Comparison of ENCODE assay signal across 9 cellular contexts in the genomic region with DNA sequence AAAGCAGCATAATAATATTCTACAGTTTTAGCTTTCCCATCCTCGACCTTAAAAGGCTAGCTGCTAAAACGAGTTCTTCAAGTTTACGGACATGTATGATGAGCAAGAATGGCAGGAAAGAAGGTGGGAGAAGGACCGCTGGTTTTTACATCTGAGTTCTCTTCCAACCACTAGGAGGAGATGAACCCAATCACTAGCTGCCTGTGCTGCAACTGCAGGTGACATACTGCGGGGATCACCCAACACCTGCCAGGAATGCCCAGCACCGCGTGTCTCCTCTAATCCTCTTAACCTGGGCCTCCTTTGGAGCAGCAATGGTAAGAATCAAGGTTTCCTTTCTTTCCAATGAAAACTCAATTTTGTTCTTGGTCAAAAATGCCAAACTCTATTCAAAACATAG. TPM values are rescaled to one million over a fixed set of nuclear protein-coding genes. Genes with fewer than 3 reads are reported as not detected.
DNase-seq lines count a peak whose midpoint lies in the region; ATAC-seq, FAIRE-seq and TF ChIP-seq lines count a peak whose summit lies in the region.
"Had no signal": no experiment of that assay in that cellular context is flagged by ENCODE, and none has a peak within 500 bp of the region (broad histone marks: within the 10 kb centered on the region; RNA-seq: fewer than 3 reads in every experiment).

No MANE protein-coding gene starts in this region.

- no peaks in the 10 kb centered on the region for H3K9me2 ChIP-seq in hepatocyte (replicated peaks; ENCODE audit: insufficient read depth)

- no peak overlapping the region for H3K4me3 ChIP-seq in hepatocyte
- no peak overlapping the region for H3K4me3 ChIP-seq in ovary
- no peak overlapping the region for H3K4me3 ChIP-seq in Peyer's patch

- H3K4me2 ChIP-seq in hepatocyte, result no peak overlapping the region

- H3K27ac ChIP-seq in hepatocyte (no peak overlapping the region), ovary (no peak overlapping the region), Peyer's patch (no peak overlapping the region)

- no peak overlapping the region for H3K4me3 Mint-ChIP-seq in activated CD8-positive, alpha-beta memory T cell treated with anti-CD3 and anti-CD28 coated beads, Interleukin-2, amount 10 ng/mL, durations not matched to agents 7 days and 5 days
- H3K4me3 Mint-ChIP-seq: activated naive CD8-positive, alpha-beta T cell treated with anti-CD3 and anti-CD28 coated beads, Interleukin-2, amount 10 ng/mL, durations not matched to agents 7 days and 5 days had no signal

- no peaks in the 10 kb centered on the region for H3K9me3 Mint-ChIP-seq in activated CD8-positive, alpha-beta memory T cell treated with anti-CD3 and anti-CD28 coated beads, Interleukin-2, amount 10 ng/mL, durations not matched to agents 7 days and 5 days (ENCODE audit: low read depth)
- H3K9me3 Mint-ChIP-seq: activated naive CD8-positive, alpha-beta T cell treated with anti-CD3 and anti-CD28 coated beads, Interleukin-2, amount 10 ng/mL, durations not matched to agents 7 days and 5 days had no signal

- no peaks in the 10 kb centered on the region for H3K36me3 ChIP-seq in hepatocyte (replicated peaks; ENCODE audit: insufficient read depth, low read depth)
- no peaks in the 10 kb centered on the region for H3K36me3 ChIP-seq in ovary
- peaks cover 0 to 28% (median 0%) of the 10 kb centered on the region in 3 donors for H3K36me3 ChIP-seq in Peyer's patch

- H3K9me3 ChIP-seq in hepatocyte (ENCODE audit: low read depth), result no peaks in the 10 kb centered on the region
- no peaks in the 10 kb centered on the region for H3K9me3 ChIP-seq in ovary
- H3K9me3 ChIP-seq in Peyer's patch, result no peaks in the 10 kb centered on the region

- intact Hi-C loops in ovary (cut with DNase I), result no loop called here

- no peaks in the 10 kb centered on the region for H3K27me3 Mint-ChIP-seq in activated CD8-positive, alpha-beta memory T cell treated with anti-CD3 and anti-CD28 coated beads, Interleukin-2, amount 10 ng/mL, durations not matched to agents 7 days and 5 days
- H3K27me3 Mint-ChIP-seq: activated naive CD8-positive, alpha-beta T cell treated with anti-CD3 and anti-CD28 coated beads, Interleukin-2, amount 10 ng/mL, durations not matched to agents 7 days and 5 days had no signal

- H2AFZ ChIP-seq in hepatocyte, result no peak overlapping the region

- TF ChIP-seq POLR2A in ovary (IDR thresholded peaks at IDR 0.05), result no peak
- no peak for TF ChIP-seq POLR2A in Peyer's patch (IDR thresholded peaks at IDR 0.05)

- no peak for FAIRE-seq in urothelium cell line (lab: Jason Lieb, UNC)

- TF ChIP-seq CTCF in hepatocyte (IDR thresholded peaks at IDR 0.05; ENCODE audit: poor library complexity), result peak; percentile 40
- TF ChIP-seq CTCF in ovary (IDR thresholded peaks at IDR 0.05), result no peak
- peak in 3 of 6 experiments; percentile 49 to 64 (median 53) for TF ChIP-seq CTCF in Peyer's patch (IDR thresholded peaks at IDR 0.05)

- 45% methylated on average over 7 of the region's 7 CpGs for WGBS in hepatocyte (ENCODE audit: low lambda C conversion rate, missing lambda C conversion rate)
- 74 to 80% (median 76%) methylated on average over 7 of the region's 7 CpGs for WGBS in ovary, 3 donors

- H3K4me1 ChIP-seq in hepatocyte (ENCODE audit: insufficient read depth), result no peaks in the 10 kb centered on the region
- H3K4me1 ChIP-seq in ovary (ENCODE audit: insufficient read depth), result no peaks in the 10 kb centered on the region
- no peaks in the 10 kb centered on the region for H3K4me1 ChIP-seq in Peyer's patch

- no peak for ATAC-seq in activated CD8-positive, alpha-beta memory T cell treated with anti-CD3 and anti-CD28 coated beads, Interleukin-2, amount 10 ng/mL, durations not matched to agents 7 days and 5 days

- peaks cover 2% of the 10 kb centered on the region for H3K36me3 Mint-ChIP-seq in activated CD8-positive, alpha-beta memory T cell treated with anti-CD3 and anti-CD28 coated beads, Interleukin-2, amount 10 ng/mL, durations not matched to agents 7 days and 5 days
- H3K36me3 Mint-ChIP-seq: activated naive CD8-positive, alpha-beta T cell treated with anti-CD3 and anti-CD28 coated beads, Interleukin-2, amount 10 ng/mL, durations not matched to agents 7 days and 5 days had no signal

- no peaks in the 10 kb centered on the region for H3K4me1 Mint-ChIP-seq in activated CD8-positive, alpha-beta memory T cell treated with anti-CD3 and anti-CD28 coated beads, Interleukin-2, amount 10 ng/mL, durations not matched to agents 7 days and 5 days
- H3K4me1 Mint-ChIP-seq: activated naive CD8-positive, alpha-beta T cell treated with anti-CD3 and anti-CD28 coated beads, Interleukin-2, amount 10 ng/mL, durations not matched to agents 7 days and 5 days had no signal

- TF ChIP-seq EP300 in ovary (IDR thresholded peaks at IDR 0.05), result no peak

- no peaks in the 10 kb centered on the region for H4K20me1 ChIP-seq in hepatocyte (ENCODE audit: insufficient read depth, poor library complexity, severe bottlenecking)

- H3K27me3 ChIP-seq in hepatocyte (no peaks in the 10 kb centered on the region), ovary (no peaks in the 10 kb centered on the region), Peyer's patch (no peaks in the 10 kb centered on the region)

- peak; percentile 42 for DNase-seq in activated CD8-positive, alpha-beta memory T cell treated with anti-CD3 and anti-CD28 coated beads for 24 hours
- no peak for DNase-seq in activated CD8-positive, alpha-beta memory T cell treated with anti-CD3 and anti-CD28 coated beads, Interleukin-2, amount 10 ng/mL, durations not matched to agents 7 days and 5 days
- peak; percentile 36 for DNase-seq in RPMI8226
- DNase-seq in hepatocyte (ENCODE audit: low spot score), result peak; percentile 59
- peak; percentile 30 for DNase-seq in urothelium cell line (ENCODE audit: low spot score)
- DNase-seq in ovary, result no peak
- no peak for DNase-seq in Peyer's patch
- DNase-seq in HCEC 1CT, result no peak
- DNase-seq: activated naive CD8-positive, alpha-beta T cell treated with anti-CD3 and anti-CD28 coated beads, Interleukin-2, amount 10 ng/mL, durations not matched to agents 7 days and 5 days had no signal

- H3K79me2 ChIP-seq in hepatocyte, result no peaks in the 10 kb centered on the region

- no peak overlapping the region for H3K27ac Mint-ChIP-seq in activated CD8-positive, alpha-beta memory T cell treated with anti-CD3 and anti-CD28 coated beads, Interleukin-2, amount 10 ng/mL, durations not matched to agents 7 days and 5 days
- H3K27ac Mint-ChIP-seq: activated naive CD8-positive, alpha-beta T cell treated with anti-CD3 and anti-CD28 coated beads, Interleukin-2, amount 10 ng/mL, durations not matched to agents 7 days and 5 days had no signal

- CTCF ChIA-PET in activated CD8-positive, alpha-beta memory T cell treated with anti-CD3 and anti-CD28 coated beads, Interleukin-2, amount 10 ng/mL, durations not matched to agents 7 days and 5 days (lab: Charles Lee), result interaction anchor here (0.9 to 2.2 kb wide), 5 partner anchors 11 to 51 kb away, joined by 3 to 9 read pairs (median 4); no protein-coding TSS in a partner anchor

RNA-seq across cellular contexts. Expression of gene TOR3A, which starts 23.5 kb away (rescaled TPM):
- total RNA-seq in activated CD8-positive, alpha-beta memory T cell treated with anti-CD3 and anti-CD28 coated beads, Interleukin-2, amount 10 ng/mL, durations not matched to agents 7 days and 5 days, result 10 to 100 TPM; 52.4 to 56.1 TPM
- total RNA-seq in hepatocyte, result 20.3 and 20.5 TPM in 2 replicates
- polyA plus RNA-seq in hepatocyte, result 21.3 and 24.5 TPM in 2 replicates
- total RNA-seq in ovary, result 10 to 100 TPM; 19.2 to 55.0 (median 26.7) TPM
- polyA plus RNA-seq in ovary, result 10 to 100 TPM; 17.8 to 19.5 TPM
- total RNA-seq in Peyer's patch, result 10 to 100 TPM; 19.2 to 42.9 (median 33.9) TPM

Comparison
In these comparisons a context has a peak if more than half of its experiments do, and no peak if none do; other contexts are left out.
1. DNase-seq: peak in activated CD8-positive, alpha-beta memory T cell treated with anti-CD3 and anti-CD28 coated beads for 24 hours (single experiment), RPMI8226 (single experiment), hepatocyte (single experiment) and urothelium cell line (single experiment); none in activated CD8-positive, alpha-beta memory T cell treated with anti-CD3 and anti-CD28 coated beads, Interleukin-2, amount 10 ng/mL, durations not matched to agents 7 days and 5 days (single experiment), ovary (0 of 5), Peyer's patch (0 of 3) and HCEC 1CT (single experiment).